ENCODE assay signal across 8 cellular contexts in the genomic region with DNA sequence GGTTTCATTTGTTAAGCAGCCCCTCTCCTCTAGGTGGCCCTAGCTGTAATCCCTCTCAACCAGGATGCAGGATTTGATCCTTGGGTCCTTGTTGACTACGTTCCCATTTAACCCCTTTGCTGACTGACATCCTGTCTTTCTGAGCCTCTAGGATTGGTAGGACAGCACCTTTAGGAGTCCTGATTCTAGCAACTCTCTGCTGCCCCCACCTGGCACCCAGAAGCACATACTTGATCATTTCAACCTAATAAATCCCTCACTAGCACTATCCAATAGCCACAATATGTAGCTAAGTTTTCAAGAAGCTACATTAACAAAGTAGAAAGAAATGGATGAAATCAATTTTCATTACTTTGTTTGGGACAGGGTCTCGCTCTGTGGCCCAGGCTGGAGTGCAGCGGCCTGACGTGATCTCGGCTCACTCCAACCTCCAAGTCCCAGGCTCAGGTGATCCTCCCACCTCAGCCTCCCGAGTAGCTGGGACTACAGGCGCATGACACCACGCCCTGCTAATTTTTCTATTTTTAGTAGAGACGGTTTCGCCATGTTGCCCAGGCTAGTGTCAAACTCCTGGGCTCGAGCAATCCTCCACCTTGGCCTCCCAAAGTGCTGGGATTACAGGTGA. TPM values are rescaled to one million over a fixed set of nuclear protein-coding genes. Genes with fewer than 3 reads are reported as not detected.
DNase-seq lines count a peak whose midpoint lies in the region; ATAC-seq and TF ChIP-seq lines count a peak whose summit lies in the region.

No MANE protein-coding gene starts in this region.

- H3K9ac ChIP-seq in liver (ENCODE audit: low read depth in 1 of 2, low read length in 2 of 2) = no peak overlapping the region

- H3K27me3 ChIP-seq in WERI-Rb-1 (ENCODE audit: insufficient read depth, low read depth, severe bottlenecking) (no peaks in the 10 kb centered on the region), liver (ENCODE audit: control insufficient read depth in 4 of 4, insufficient read depth in 4 of 4, low read length in 3 of 4) (no peaks in the 10 kb centered on the region)

- H3K4me1 ChIP-seq in liver (ENCODE audit: control insufficient read depth in 4 of 4, insufficient read depth in 4 of 4, low read length in 3 of 4) = no peaks in the 10 kb centered on the region

- TF ChIP-seq RAD21 in liver (IDR thresholded peaks at IDR 0.05) = peak; percentile 75 to 81

- DNase-seq in Ammon's horn (ENCODE audit: low spot score) (peak; percentile 80), NCI-H226 (peak; percentile 57), WERI-Rb-1 (peak; percentile 82), cerebellar cortex (ENCODE audit: low spot score) (peak; percentile 85)
- peak; percentile 6 for DNase-seq in stimulated activated CD8-positive, alpha-beta memory T cell treated with anti-CD3 and anti-CD28 coated beads, Interleukin-12 subunit alpha, Interleukin-12 subunit beta, amount 100 ng/mL, for 4 hours (ENCODE audit: low read depth)

- H3K9me3 ChIP-seq in WERI-Rb-1 (ENCODE audit: severe bottlenecking) (no peaks in the 10 kb centered on the region), liver (ENCODE audit: control insufficient read depth in 4 of 4, low read length in 3 of 4) (no peaks in the 10 kb centered on the region)

- H3K4me3 ChIP-seq in WERI-Rb-1 (ENCODE audit: low read depth, low read length) (no peak overlapping the region), liver (ENCODE audit: low read depth in 1 of 3, low read length in 3 of 3) (no peak overlapping the region)

- H3K27ac ChIP-seq in WERI-Rb-1 (no peak overlapping the region), liver (ENCODE audit: low read depth in 1 of 2, low read length in 2 of 2) (no peak overlapping the region)

- ATAC-seq in GM18873 (IDR thresholded peaks at IDR 0.05; ENCODE audit: low FRiP score, unreplicated experiment) = peak; percentile 81
- ATAC-seq in HG03108 (IDR thresholded peaks at IDR 0.05; ENCODE audit: unreplicated experiment) = peak; percentile 64

- peak; percentile 79 for TF ChIP-seq CTCF in WERI-Rb-1 (IDR thresholded peaks at IDR 0.05; ENCODE audit: low read depth, low read length)
- peak; percentile 65 for TF ChIP-seq CTCF in liver (IDR thresholded peaks at IDR 0.05; ENCODE audit: low read depth, low read length, missing input control)

- H3K36me3 ChIP-seq in WERI-Rb-1 = no peaks in the 10 kb centered on the region
- no peaks in the 10 kb centered on the region for H3K36me3 ChIP-seq in liver (ENCODE audit: control insufficient read depth in 4 of 4, insufficient read depth in 3 of 4, low read depth in 1 of 4, low read length in 3 of 4)

- 65% methylated on average over 11 of the region's 11 CpGs for WGBS in liver

TF ChIP-seq in liver, 16 proteins besides CTCF, POLR2A, EP300 and RAD21:
- TF ChIP-seq, protein P1, sequence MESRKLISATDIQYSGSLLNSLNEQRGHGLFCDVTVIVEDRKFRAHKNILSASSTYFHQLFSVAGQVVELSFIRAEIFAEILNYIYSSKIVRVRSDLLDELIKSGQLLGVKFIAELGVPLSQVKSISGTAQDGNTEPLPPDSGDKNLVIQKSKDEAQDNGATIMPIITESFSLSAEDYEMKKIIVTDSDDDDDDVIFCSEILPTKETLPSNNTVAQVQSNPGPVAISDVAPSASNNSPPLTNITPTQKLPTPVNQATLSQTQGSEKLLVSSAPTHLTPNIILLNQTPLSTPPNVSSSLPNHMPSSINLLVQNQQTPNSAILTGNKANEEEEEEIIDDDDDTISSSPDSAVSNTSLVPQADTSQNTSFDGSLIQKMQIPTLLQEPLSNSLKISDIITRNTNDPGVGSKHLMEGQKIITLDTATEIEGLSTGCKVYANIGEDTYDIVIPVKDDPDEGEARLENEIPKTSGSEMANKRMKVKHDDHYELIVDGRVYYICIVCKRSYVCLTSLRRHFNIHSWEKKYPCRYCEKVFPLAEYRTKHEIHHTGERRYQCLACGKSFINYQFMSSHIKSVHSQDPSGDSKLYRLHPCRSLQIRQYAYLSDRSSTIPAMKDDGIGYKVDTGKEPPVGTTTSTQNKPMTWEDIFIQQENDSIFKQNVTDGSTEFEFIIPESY (IDR thresholded peaks at IDR 0.05) = no peak
- TF ChIP-seq, protein P2, sequence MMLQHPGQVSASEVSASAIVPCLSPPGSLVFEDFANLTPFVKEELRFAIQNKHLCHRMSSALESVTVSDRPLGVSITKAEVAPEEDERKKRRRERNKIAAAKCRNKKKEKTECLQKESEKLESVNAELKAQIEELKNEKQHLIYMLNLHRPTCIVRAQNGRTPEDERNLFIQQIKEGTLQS (IDR thresholded peaks at IDR 0.05) = no peak
- TF ChIP-seq JUND (IDR thresholded peaks at IDR 0.05) = no peak
- TF ChIP-seq NR2F2 (IDR thresholded peaks at IDR 0.05) = no peak
- no peak for TF ChIP-seq FOXA1 (IDR thresholded peaks at IDR 0.05)
- TF ChIP-seq, protein P3, sequence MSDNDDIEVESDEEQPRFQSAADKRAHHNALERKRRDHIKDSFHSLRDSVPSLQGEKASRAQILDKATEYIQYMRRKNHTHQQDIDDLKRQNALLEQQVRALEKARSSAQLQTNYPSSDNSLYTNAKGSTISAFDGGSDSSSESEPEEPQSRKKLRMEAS (IDR thresholded peaks at IDR 0.05) = no peak
- no peak for TF ChIP-seq TAF1 (conservative IDR thresholded peaks at IDR 0.05)
- no peak for TF ChIP-seq RXRA (IDR thresholded peaks at IDR 0.05)
- TF ChIP-seq HNF4G (IDR thresholded peaks at IDR 0.05) = no peak
- no peak for TF ChIP-seq EGR1 (IDR thresholded peaks at IDR 0.05; ENCODE audit: low read depth in 2 of 2)
- no peak for TF ChIP-seq HNF4A (conservative IDR thresholded peaks at IDR 0.05)

RNA-seq across cellular contexts. Expression of a gene that starts 28.3 kb away (rescaled TPM):
- total RNA-seq in liver = 10 to 100 TPM; 17.4 to 33.3 TPM
- 10 to 100 TPM; 13.3 to 28.9 TPM for polyA plus RNA-seq in liver

Comparison
In these comparisons a context has a peak if more than half of its experiments do, and no peak if none do; other contexts are left out.
1. DNase-seq: peak in every context shown above with its lines; median percentile 85 in cerebellar cortex; 82 in WERI-Rb-1; 80 in Ammon's horn; 57 in NCI-H226; 6 in stimulated activated CD8-positive, alpha-beta memory T cell treated with anti-CD3 and anti-CD28 coated beads, Interleukin-12 subunit alpha, Interleukin-12 subunit beta, amount 100 ng/mL, for 4 hours.